Comparison of ENCODE assay signal across 29 cellular contexts in the genomic region with DNA sequence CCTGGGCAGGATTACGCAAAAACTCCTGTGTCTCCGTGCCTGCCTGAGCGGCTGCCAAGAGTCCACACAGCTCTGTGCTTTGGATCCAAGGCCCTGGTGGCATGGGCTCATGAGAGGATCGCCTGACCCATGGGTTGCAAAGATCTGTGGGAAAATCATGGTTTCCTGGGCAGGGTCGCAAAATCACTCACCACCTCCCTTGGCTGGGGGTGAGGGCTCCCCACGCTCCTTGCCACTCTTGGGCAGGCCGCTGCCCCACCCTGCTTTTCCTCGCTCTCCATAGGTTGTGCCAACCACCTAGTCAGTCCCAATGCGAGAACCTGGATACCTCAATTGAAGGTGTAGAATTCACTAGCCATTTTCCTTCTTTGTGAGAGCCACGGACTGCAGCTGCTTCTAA.
"Had no signal": no experiment of that assay in that cellular context is flagged by ENCODE, and none has a peak within 500 bp of the region (broad histone marks: within the 10 kb centered on the region; RNA-seq: fewer than 3 reads in every experiment).

No MANE protein-coding gene starts in this region.

- H3K4me3 ChIP-seq: ovary, psoas muscle, right lobe of liver, sigmoid colon, suprapubic skin, testis, tibial artery, transverse colon, upper lobe of right lung, uterus had no signal

- H3K27me3 Mint-ChIP-seq: naive thymus-derived CD8-positive, alpha-beta T cell; natural killer cell treated with Interleukin-12 subunit alpha and Interleukin-12 subunit beta and Interleukin-15 and Interleukin-18, amount 100 ng/mL, for 72 hours; progenitor cell of endocrine pancreas; stimulated activated memory B cell treated with anti-CD40 and anti-IgM and Interleukin-4, amounts not matched to agents 10 μg/mL and 1 μg/mL and 100 μg/mL, for 72 hours; stimulated activated naive CD8-positive, alpha-beta T cell treated with anti-CD3 and anti-CD28 coated beads, Interleukin-15, amount 100 ng/mL, for 72 hours; type B pancreatic cell had no signal

- FAIRE-seq: small intestine had no signal

- H3K9me3 Mint-ChIP-seq: stimulated activated naive CD8-positive, alpha-beta T cell treated with anti-CD3 and anti-CD28 coated beads, Interleukin-15, amount 100 ng/mL, for 72 hours; type B pancreatic cell had no signal

- H3K36me3 Mint-ChIP-seq: naive thymus-derived CD8-positive, alpha-beta T cell; natural killer cell treated with Interleukin-12 subunit alpha and Interleukin-12 subunit beta and Interleukin-15 and Interleukin-18, amount 100 ng/mL, for 72 hours; stimulated activated memory B cell treated with anti-CD40 and anti-IgM and Interleukin-4, amounts not matched to agents 10 μg/mL and 1 μg/mL and 100 μg/mL, for 72 hours; type B pancreatic cell had no signal

- H3K27ac ChIP-seq: ovary, parathyroid adenoma, psoas muscle, right lobe of liver, sigmoid colon, suprapubic skin, testis, tibial artery, transverse colon, upper lobe of right lung, uterus had no signal

- DNase-seq: naive thymus-derived CD8-positive, alpha-beta T cell; nephron progenitor cell; occipital lobe; ovary; psoas muscle; sigmoid colon; small intestine; stimulated activated CD4-positive, alpha-beta T cell treated with anti-CD3 and anti-CD28 coated beads, Interleukin-15, amount 100 ng/mL, for 24 hours; stimulated activated CD4-positive, alpha-beta T cell treated with anti-CD3 and anti-CD28 coated beads, Interleukin-2, amount 100 ng/mL, for 24 hours; stimulated activated CD4-positive, alpha-beta T cell treated with anti-CD3 and anti-CD28 coated beads, Interleukin-2, amount 100 ng/mL, for 48 hours; stimulated activated CD4-positive, alpha-beta T cell treated with anti-CD3 and anti-CD28 coated beads, Interleukin-4, amount 100 ng/mL, for 4 hours; stimulated activated CD8-positive, alpha-beta memory T cell treated with anti-CD3 and anti-CD28 coated beads, Interleukin-4, amount 100 ng/mL, for 48 hours; stimulated activated naive CD4-positive, alpha-beta T cell; stimulated activated naive CD8-positive, alpha-beta T cell treated with anti-CD3 and anti-CD28 coated beads, Interleukin-15, amount 100 ng/mL, for 72 hours; stimulated activated naive CD8-positive, alpha-beta T cell treated with anti-CD3 and anti-CD28 coated beads, Interleukin-15, Interleukin-2, amounts not matched to agents 100 U/mL and 50 U/mL, for 24 hours; substantia nigra; testis; tibial artery; transverse colon; upper lobe of right lung; uterus had no signal

- H3K27ac Mint-ChIP-seq: naive thymus-derived CD8-positive, alpha-beta T cell; natural killer cell treated with Interleukin-12 subunit alpha and Interleukin-12 subunit beta and Interleukin-15 and Interleukin-18, amount 100 ng/mL, for 72 hours; nephron progenitor cell; progenitor cell of endocrine pancreas; stimulated activated memory B cell treated with anti-CD40 and anti-IgM and Interleukin-4, amounts not matched to agents 10 μg/mL and 1 μg/mL and 100 μg/mL, for 72 hours; stimulated activated naive CD8-positive, alpha-beta T cell treated with anti-CD3 and anti-CD28 coated beads, Interleukin-15, amount 100 ng/mL, for 72 hours; type B pancreatic cell had no signal

- H3K9me3 ChIP-seq: ovary, psoas muscle, right lobe of liver, sigmoid colon, suprapubic skin, testis, tibial artery, transverse colon, upper lobe of right lung, uterus had no signal

- H3K36me3 ChIP-seq: ovary, right lobe of liver, sigmoid colon, suprapubic skin, tibial artery, transverse colon, upper lobe of right lung, uterus had no signal

- H3K4me3 Mint-ChIP-seq: naive thymus-derived CD8-positive, alpha-beta T cell; natural killer cell treated with Interleukin-12 subunit alpha and Interleukin-12 subunit beta and Interleukin-15 and Interleukin-18, amount 100 ng/mL, for 72 hours; nephron progenitor cell; neural crest cell; stimulated activated memory B cell treated with anti-CD40 and anti-IgM and Interleukin-4, amounts not matched to agents 10 μg/mL and 1 μg/mL and 100 μg/mL, for 72 hours; stimulated activated naive CD8-positive, alpha-beta T cell treated with anti-CD3 and anti-CD28 coated beads, Interleukin-15, amount 100 ng/mL, for 72 hours; type B pancreatic cell had no signal

- H3K4me1 ChIP-seq: parathyroid adenoma, psoas muscle, right lobe of liver, sigmoid colon, suprapubic skin, testis, tibial artery, transverse colon, upper lobe of right lung, uterus had no signal

- H2AFZ ChIP-seq: parathyroid adenoma had no signal

- H3K9ac ChIP-seq: parathyroid adenoma had no signal

- H3K4me1 Mint-ChIP-seq: naive thymus-derived CD8-positive, alpha-beta T cell; nephron progenitor cell; neural crest cell; stimulated activated memory B cell treated with anti-CD40 and anti-IgM and Interleukin-4, amounts not matched to agents 10 μg/mL and 1 μg/mL and 100 μg/mL, for 72 hours; stimulated activated naive CD8-positive, alpha-beta T cell treated with anti-CD3 and anti-CD28 coated beads, Interleukin-15, amount 100 ng/mL, for 72 hours had no signal

- H3K27me3 ChIP-seq: ovary, right lobe of liver, sigmoid colon, suprapubic skin, testis, tibial artery, transverse colon, upper lobe of right lung, uterus had no signal
